ENCODE assay signal across 20 cellular contexts in the genomic region with DNA sequence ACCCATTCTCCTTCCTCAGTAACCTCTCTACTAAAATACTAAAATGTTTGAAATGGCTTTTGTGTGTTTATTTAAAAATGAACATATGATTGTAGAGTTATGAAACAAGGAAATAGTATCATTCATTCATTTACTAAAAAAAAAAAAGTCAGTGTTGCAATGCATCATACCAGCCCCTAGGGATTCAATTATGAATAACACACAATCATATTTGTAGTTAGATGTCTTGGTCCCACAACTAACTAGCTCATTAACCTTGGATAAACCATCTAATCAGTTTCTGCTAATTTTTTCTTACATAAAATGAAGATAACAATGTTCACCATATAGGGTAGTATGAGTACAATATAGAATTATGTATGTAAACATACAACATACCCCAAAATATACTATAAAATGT.
"Had no signal": no experiment of that assay in that cellular context is flagged by ENCODE, and none has a peak within 500 bp of the region (broad histone marks: within the 10 kb centered on the region; RNA-seq: fewer than 3 reads in every experiment).

No MANE protein-coding gene starts in this region.

- H3K9ac ChIP-seq: SK-N-SH had no signal

- H3K9me2 ChIP-seq: SK-N-SH had no signal

- H3K4me2 ChIP-seq: SK-N-SH had no signal

- ATAC-seq: Panc1, PC-3 had no signal

- H3K9me3 ChIP-seq: SK-N-SH had no signal

- DNase-seq: KBM-7; MV-4-11; NCI-H1105; NCI-H1436 treated with DMSO at 0.1 percent for 48 hours; NCI-H1694; NCI-H187 treated with DMSO at 0.1 percent for 48 hours; NCI-H2171; NCI-H226; NCI-H446; NCI-H510A; NCI-H524 treated with DMSO at 0.1 percent for 48 hours; NCI-H82; NK-92 treated with Interleukin-12 subunit alpha and Interleukin-12 subunit beta, amount 100 ng/mL, for 24 hours; PC-3; SHP77; SK-N-SH; SW 1271 had no signal

- H3K27ac ChIP-seq: HL-60, RWPE1 had no signal
